ENCODE assay signal across 15 cellular contexts in genomic region chr4:7294176-7294756, GRCh38.
A peak's percentile ranks its signal among the peaks of the same experiment; 100 is the strongest.
DNase-seq lines count a peak whose midpoint lies in the region; ATAC-seq and TF ChIP-seq lines count a peak whose summit lies in the region.
"Had no signal": no experiment of that assay in that cellular context is flagged by ENCODE, and none has a peak within 500 bp of the region (broad histone marks: within the 10 kb centered on the region; RNA-seq: fewer than 3 reads in every experiment).

No MANE protein-coding gene starts in this region.

- H3K79me2 ChIP-seq in Karpas-422 (ENCODE audit: low read length) (no peaks in the 10 kb centered on the region), PC-9 (ENCODE audit: low read depth) (no peaks in the 10 kb centered on the region)

- no peaks in the 10 kb centered on the region for H3K36me3 Mint-ChIP-seq in activated CD8-positive, alpha-beta memory T cell treated with anti-CD3 and anti-CD28 coated beads, Interleukin-2, amount 10 ng/mL, durations not matched to agents 7 days and 5 days
- H3K36me3 Mint-ChIP-seq in activated CD8-positive, alpha-beta T cell treated with anti-CD3 and anti-CD28 coated beads, Interleukin-2, amount 10 ng/mL, durations not matched to agents 7 days and 5 days (ENCODE audit: low read depth) = no peaks in the 10 kb centered on the region
- H3K36me3 Mint-ChIP-seq in stimulated activated effector memory CD8-positive, alpha-beta T cell treated with anti-CD3 and anti-CD28 coated beads, Interleukin-12 subunit alpha, Interleukin-12 subunit beta, amount 100 ng/mL, for 72 hours = no peaks in the 10 kb centered on the region
- H3K36me3 Mint-ChIP-seq in mesothelial cell of epicardium = no peaks in the 10 kb centered on the region

- no peaks in the 10 kb centered on the region; the same call in 1 of the 2 replicates for H3F3A ChIP-seq in PC-9 (ENCODE audit: insufficient read depth, low read depth)

- H3K9ac ChIP-seq in Karpas-422 (ENCODE audit: low read length) = no peak overlapping the region

- POLR2A ChIA-PET in activated CD8-positive, alpha-beta T cell treated with anti-CD3 and anti-CD28 coated beads, Interleukin-2, amount 10 ng/mL, durations not matched to agents 7 days and 5 days (lab: Charles Lee) = no interaction called here
- POLR2A ChIA-PET in PC-9 (lab: Charles Lee; ENCODE audit: unreplicated experiment) = no interaction called here

- no peaks in the 10 kb centered on the region for H3K36me3 ChIP-seq in Karpas-422 (ENCODE audit: insufficient read depth, low read length)
- H3K36me3 ChIP-seq in PC-9 (ENCODE audit: low read depth) = no peaks in the 10 kb centered on the region

- no peaks in the 10 kb centered on the region for H3K9me3 Mint-ChIP-seq in activated CD8-positive, alpha-beta memory T cell treated with anti-CD3 and anti-CD28 coated beads, Interleukin-2, amount 10 ng/mL, durations not matched to agents 7 days and 5 days (ENCODE audit: low read depth)
- no peaks in the 10 kb centered on the region for H3K9me3 Mint-ChIP-seq in activated CD8-positive, alpha-beta T cell treated with anti-CD3 and anti-CD28 coated beads, Interleukin-2, amount 10 ng/mL, durations not matched to agents 7 days and 5 days (ENCODE audit: insufficient read depth)
- H3K9me3 Mint-ChIP-seq in stimulated activated effector memory CD8-positive, alpha-beta T cell treated with anti-CD3 and anti-CD28 coated beads, Interleukin-12 subunit alpha, Interleukin-12 subunit beta, amount 100 ng/mL, for 72 hours = no peaks in the 10 kb centered on the region
- no peaks in the 10 kb centered on the region for H3K9me3 Mint-ChIP-seq in mesothelial cell of epicardium

- H4K20me1 ChIP-seq in Karpas-422 (ENCODE audit: insufficient read depth, low read depth, low read length) (no peaks in the 10 kb centered on the region), PC-9 (ENCODE audit: insufficient read depth) (no peaks in the 10 kb centered on the region)

- peak; percentile 54 for ATAC-seq in activated CD8-positive, alpha-beta memory T cell treated with anti-CD3 and anti-CD28 coated beads, Interleukin-2, amount 10 ng/mL, durations not matched to agents 7 days and 5 days
- ATAC-seq in activated CD8-positive, alpha-beta T cell treated with anti-CD3 and anti-CD28 coated beads, Interleukin-2, amount 10 ng/mL, durations not matched to agents 7 days and 5 days = peak; percentile 56
- ATAC-seq in stimulated activated effector memory CD8-positive, alpha-beta T cell treated with anti-CD3 and anti-CD28 coated beads, Interleukin-12 subunit alpha, Interleukin-12 subunit beta, amount 100 ng/mL, for 72 hours = peak; percentile 35

- no peak overlapping the region for H3K4me3 ChIP-seq in Karpas-422 (ENCODE audit: low read length)
- no peak overlapping the region for H3K4me3 ChIP-seq in PC-9
- H3K4me3 ChIP-seq: SK-N-MC had no signal

- H3K9me2 ChIP-seq in Karpas-422 (replicated peaks; ENCODE audit: insufficient read depth, low read length) = no peaks in the 10 kb centered on the region
- no peaks in the 10 kb centered on the region for H3K9me2 ChIP-seq in PC-9 (ENCODE audit: insufficient read depth)

- H3K4me2 ChIP-seq in Karpas-422 (ENCODE audit: low read depth, low read length, poor library complexity, severe bottlenecking) = no peak overlapping the region
- H3K4me2 ChIP-seq in PC-9 = no peak overlapping the region

- H3K4me3 Mint-ChIP-seq in activated CD8-positive, alpha-beta memory T cell treated with anti-CD3 and anti-CD28 coated beads, Interleukin-2, amount 10 ng/mL, durations not matched to agents 7 days and 5 days = no peak overlapping the region
- H3K4me3 Mint-ChIP-seq in activated CD8-positive, alpha-beta T cell treated with anti-CD3 and anti-CD28 coated beads, Interleukin-2, amount 10 ng/mL, durations not matched to agents 7 days and 5 days = no peak overlapping the region
- H3K4me3 Mint-ChIP-seq in stimulated activated effector memory CD8-positive, alpha-beta T cell treated with anti-CD3 and anti-CD28 coated beads, Interleukin-12 subunit alpha, Interleukin-12 subunit beta, amount 100 ng/mL, for 72 hours = no peak overlapping the region
- no peak overlapping the region for H3K4me3 Mint-ChIP-seq in mesothelial cell of epicardium

- CTCF ChIA-PET in activated CD8-positive, alpha-beta memory T cell treated with anti-CD3 and anti-CD28 coated beads, Interleukin-2, amount 10 ng/mL, durations not matched to agents 7 days and 5 days (lab: Charles Lee) = no interaction called here
- CTCF ChIA-PET in activated CD8-positive, alpha-beta T cell treated with anti-CD3 and anti-CD28 coated beads, Interleukin-2, amount 10 ng/mL, durations not matched to agents 7 days and 5 days (lab: Charles Lee) = no interaction called here
- CTCF ChIA-PET in PC-9 (lab: Charles Lee) = no interaction called here

- H3K27me3 ChIP-seq in Karpas-422 (ENCODE audit: low read length) = no peaks in the 10 kb centered on the region
- no peaks in the 10 kb centered on the region for H3K27me3 ChIP-seq in PC-9 (ENCODE audit: insufficient read depth, low read depth)

- H3K27me3 Mint-ChIP-seq in activated CD8-positive, alpha-beta memory T cell treated with anti-CD3 and anti-CD28 coated beads, Interleukin-2, amount 10 ng/mL, durations not matched to agents 7 days and 5 days = peaks cover 1% of the 10 kb centered on the region
- H3K27me3 Mint-ChIP-seq in activated CD8-positive, alpha-beta T cell treated with anti-CD3 and anti-CD28 coated beads, Interleukin-2, amount 10 ng/mL, durations not matched to agents 7 days and 5 days (ENCODE audit: low read depth) = peaks cover 4% of the 10 kb centered on the region
- H3K27me3 Mint-ChIP-seq in mesothelial cell of epicardium (ENCODE audit: low read depth) = peaks cover 28% of the 10 kb centered on the region

- H2AFZ ChIP-seq in Karpas-422 (ENCODE audit: low read length) = no peak overlapping the region
- H2AFZ ChIP-seq in PC-9 = no peak overlapping the region

- intact Hi-C loops in PC-9 (cut with micrococcal nuclease; ENCODE audit: unreplicated experiment) = no loop called here

- BruUV-seq in PC-9 (replicated peaks; lab: Mats Ljungman, UMichigan) = no TSS peak

- no peak overlapping the region for H3K27ac ChIP-seq in Karpas-422 (ENCODE audit: low read length)
- H3K27ac ChIP-seq in PC-9 = no peak overlapping the region
- H3K27ac ChIP-seq: SK-N-MC had no signal

- DNase-seq in activated CD8-positive, alpha-beta memory T cell treated with anti-CD3 and anti-CD28 coated beads, Interleukin-2, amount 10 ng/mL, durations not matched to agents 7 days and 5 days = no peak
- no peak for DNase-seq in activated CD8-positive, alpha-beta memory T cell treated with anti-CD3 and anti-CD28 coated beads, Interleukin-2, amount 50 U/mL, for 48 hours
- DNase-seq in Karpas-422 = peak; percentile 56
- DNase-seq in activated CD8-positive, alpha-beta T cell treated with anti-CD3 and anti-CD28 coated beads, Interleukin-2, amount 10 ng/mL, durations not matched to agents 7 days and 5 days = no peak
- no peak for DNase-seq in stimulated activated effector memory CD8-positive, alpha-beta T cell treated with anti-CD3 and anti-CD28 coated beads, Interleukin-12 subunit alpha, Interleukin-12 subunit beta, amount 100 ng/mL, for 72 hours (ENCODE audit: low spot score in 2 of 2)
- no peak for DNase-seq in NCI-H1694 treated with DMSO at 0.1 percent for 48 hours (lab: John Stamatoyannopoulos, UW)
- DNase-seq in PC-9 = no peak
- DNase-seq in mesothelial cell of epicardium (ENCODE audit: low spot score in 2 of 2, unreplicated experiment in 2 of 2) = no peak
- DNase-seq: DMS 273 treated with DMSO at 0.1 percent for 48 hours, EL, IMR-90, NCI-H510A treated with DMSO at 0.1 percent for 48 hours, NCI-H82, PC-3 had no signal

- H3K9me3 ChIP-seq in Karpas-422 (ENCODE audit: low read length) (no peaks in the 10 kb centered on the region), PC-9 (ENCODE audit: insufficient read depth, low read depth) (no peaks in the 10 kb centered on the region)

- H3K4me1 ChIP-seq in Karpas-422 (ENCODE audit: low read length) (no peaks in the 10 kb centered on the region), PC-9 (replicated peaks; ENCODE audit: insufficient read depth) (no peaks in the 10 kb centered on the region)

- H3K27ac Mint-ChIP-seq in activated CD8-positive, alpha-beta memory T cell treated with anti-CD3 and anti-CD28 coated beads, Interleukin-2, amount 10 ng/mL, durations not matched to agents 7 days and 5 days = no peak overlapping the region
- H3K27ac Mint-ChIP-seq in activated CD8-positive, alpha-beta T cell treated with anti-CD3 and anti-CD28 coated beads, Interleukin-2, amount 10 ng/mL, durations not matched to agents 7 days and 5 days = no peak overlapping the region
- H3K27ac Mint-ChIP-seq in stimulated activated effector memory CD8-positive, alpha-beta T cell treated with anti-CD3 and anti-CD28 coated beads, Interleukin-12 subunit alpha, Interleukin-12 subunit beta, amount 100 ng/mL, for 72 hours = no peak overlapping the region
- no peak overlapping the region for H3K27ac Mint-ChIP-seq in mesothelial cell of epicardium

- no peaks in the 10 kb centered on the region for H3K4me1 Mint-ChIP-seq in activated CD8-positive, alpha-beta memory T cell treated with anti-CD3 and anti-CD28 coated beads, Interleukin-2, amount 10 ng/mL, durations not matched to agents 7 days and 5 days
- H3K4me1 Mint-ChIP-seq in activated CD8-positive, alpha-beta T cell treated with anti-CD3 and anti-CD28 coated beads, Interleukin-2, amount 10 ng/mL, durations not matched to agents 7 days and 5 days (ENCODE audit: low read depth) = no peaks in the 10 kb centered on the region
- H3K4me1 Mint-ChIP-seq in stimulated activated effector memory CD8-positive, alpha-beta T cell treated with anti-CD3 and anti-CD28 coated beads, Interleukin-12 subunit alpha, Interleukin-12 subunit beta, amount 100 ng/mL, for 72 hours = peaks cover under 1% of the 10 kb centered on the region
- no peaks in the 10 kb centered on the region for H3K4me1 Mint-ChIP-seq in mesothelial cell of epicardium

- TF ChIP-seq CTCF in PC-9 (conservative IDR thresholded peaks at IDR 0.05) = no peak
- no peak for TF ChIP-seq CTCF in mesothelial cell of epicardium (IDR thresholded peaks at IDR 0.05; ENCODE audit: unreplicated experiment)
